In the genomic region with DNA sequence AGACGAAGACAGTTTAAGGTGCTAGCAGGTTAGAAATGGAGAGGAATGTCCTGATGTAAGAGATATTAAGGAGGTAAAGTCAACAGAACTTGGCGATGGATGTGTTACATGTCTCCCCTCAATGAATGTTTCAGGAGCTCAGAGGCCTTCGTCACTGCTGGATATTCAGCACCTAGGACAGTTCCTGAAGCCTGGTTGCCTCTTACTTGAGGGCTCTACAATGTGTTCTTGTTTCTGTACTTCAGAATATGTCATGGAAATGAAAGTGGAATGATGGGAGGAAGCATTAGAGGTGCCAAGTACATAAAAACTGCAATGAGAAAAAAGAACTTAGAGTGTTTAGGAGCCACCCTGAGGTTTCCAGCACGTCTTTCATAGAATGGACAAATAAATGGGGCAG, we compare ENCODE assay signal across 11 cellular contexts. TPM values are rescaled to one million over a fixed set of nuclear protein-coding genes. Genes with fewer than 3 reads are reported as not detected.
DNase-seq lines count a peak whose midpoint lies in the region; ATAC-seq and TF ChIP-seq lines count a peak whose summit lies in the region.
"Had no signal": no experiment of that assay in that cellular context is flagged by ENCODE, and none has a peak within 500 bp of the region (broad histone marks: within the 10 kb centered on the region; RNA-seq: fewer than 3 reads in every experiment).

No MANE protein-coding gene starts in this region.

- H3F3A ChIP-seq in GM23248 (ENCODE audit: insufficient read depth): no peaks in the 10 kb centered on the region

- no peak overlapping the region for H3K4me3 Mint-ChIP-seq in stimulated activated effector memory CD8-positive, alpha-beta T cell treated with anti-CD3 and anti-CD28 coated beads, Interleukin-12 subunit alpha, Interleukin-12 subunit beta, amount 100 ng/mL, for 72 hours
- H3K4me3 Mint-ChIP-seq: T-helper 17 cell had no signal

- in situ Hi-C loops in GM23248 (cut with MboI): no loop called here

- no peaks in the 10 kb centered on the region for H3K36me3 Mint-ChIP-seq in stimulated activated effector memory CD8-positive, alpha-beta T cell treated with anti-CD3 and anti-CD28 coated beads, Interleukin-12 subunit alpha, Interleukin-12 subunit beta, amount 100 ng/mL, for 72 hours

- H3K27ac Mint-ChIP-seq in stimulated activated effector memory CD8-positive, alpha-beta T cell treated with anti-CD3 and anti-CD28 coated beads, Interleukin-12 subunit alpha, Interleukin-12 subunit beta, amount 100 ng/mL, for 72 hours: no peak overlapping the region
- H3K27ac Mint-ChIP-seq: T-helper 17 cell had no signal

- WGBS in GM23248 (ENCODE audit: low coverage in 1 of 2, low lambda C conversion rate in 2 of 2, missing lambda C conversion rate in 2 of 2), 2 experiments: 12 to 15% methylated on average over 4 of the region's 4 CpGs
- WGBS in esophagus muscularis mucosa: 36% methylated on average over 4 of the region's 4 CpGs

- H3K27me3 ChIP-seq in GM23248 (replicated peaks; ENCODE audit: insufficient read depth) (no peaks in the 10 kb centered on the region), esophagus muscularis mucosa (peaks cover 0 to 28% (median 0%) of the 10 kb centered on the region in 4 donors)

- no peaks in the 10 kb centered on the region for H3K79me2 ChIP-seq in GM23248 (ENCODE audit: insufficient read depth)

- TF ChIP-seq EP300 in esophagus muscularis mucosa (IDR thresholded peaks at IDR 0.05): no peak

- peaks cover 4% of the 10 kb centered on the region for H3K9me3 Mint-ChIP-seq in stimulated activated effector memory CD8-positive, alpha-beta T cell treated with anti-CD3 and anti-CD28 coated beads, Interleukin-12 subunit alpha, Interleukin-12 subunit beta, amount 100 ng/mL, for 72 hours

- ATAC-seq in stimulated activated effector memory CD8-positive, alpha-beta T cell treated with anti-CD3 and anti-CD28 coated beads, Interleukin-12 subunit alpha, Interleukin-12 subunit beta, amount 100 ng/mL, for 72 hours: no peak
- no peak for ATAC-seq in GM21576 (IDR thresholded peaks at IDR 0.05; ENCODE audit: unreplicated experiment)
- ATAC-seq: T-helper 17 cell had no signal

- intact Hi-C loops in esophagus muscularis mucosa (cut with DNase I): no loop called here

- H2AFZ ChIP-seq in GM23248: no peak overlapping the region

- no peaks in the 10 kb centered on the region for H3K9me3 ChIP-seq in GM23248 (ENCODE audit: low read depth)
- no peaks in the 10 kb centered on the region for H3K9me3 ChIP-seq in esophagus muscularis mucosa
- H3K9me3 ChIP-seq: HAP-1 had no signal

- H3K36me3 ChIP-seq in GM23248 (ENCODE audit: low read depth): no peaks in the 10 kb centered on the region
- no peaks in the 10 kb centered on the region for H3K36me3 ChIP-seq in esophagus muscularis mucosa
- H3K36me3 ChIP-seq: HAP-1 had no signal

- H3K4me1 Mint-ChIP-seq in stimulated activated effector memory CD8-positive, alpha-beta T cell treated with anti-CD3 and anti-CD28 coated beads, Interleukin-12 subunit alpha, Interleukin-12 subunit beta, amount 100 ng/mL, for 72 hours: no peaks in the 10 kb centered on the region
- H3K4me1 Mint-ChIP-seq: T-helper 17 cell had no signal

- no peaks in the 10 kb centered on the region for H4K20me1 ChIP-seq in GM23248 (ENCODE audit: insufficient read depth)

- DNase-seq in GM23248 (peak; percentile 34), NCI-H1048 (lab: John Stamatoyannopoulos, UW) (peak; percentile 61), dermis blood vessel endothelial cell (peak; percentile 75), myocyte (ENCODE audit: low read depth) (peak; percentile 35), esophagus muscularis mucosa (ENCODE audit: extremely low spot score) (no peak)
- no peak for DNase-seq in stimulated activated effector memory CD8-positive, alpha-beta T cell treated with anti-CD3 and anti-CD28 coated beads, Interleukin-12 subunit alpha, Interleukin-12 subunit beta, amount 100 ng/mL, for 72 hours (ENCODE audit: low spot score in 2 of 2)
- DNase-seq: substantia nigra, T-helper 17 cell had no signal

- TF ChIP-seq POLR2A in esophagus muscularis mucosa (IDR thresholded peaks at IDR 0.05; ENCODE audit: low read depth): no peak

- H3K4me2 ChIP-seq in GM23248 (ENCODE audit: unreplicated experiment): no peak overlapping the region
- H3K4me2 ChIP-seq: smooth muscle cell had no signal

- H3K9me2 ChIP-seq in GM23248 (ENCODE audit: insufficient read depth): no peaks in the 10 kb centered on the region; the same call in 1 of the 2 replicates

- no peak overlapping the region for H3K27ac ChIP-seq in GM23248
- H3K27ac ChIP-seq in esophagus muscularis mucosa (replicated peaks in 1 of 4): no peak overlapping the region

- H3K4me3 ChIP-seq in GM23248 (no peak overlapping the region), esophagus muscularis mucosa (no peak overlapping the region)
- H3K4me3 ChIP-seq: HAP-1, smooth muscle cell had no signal

- H3K9ac ChIP-seq in GM23248: no peak overlapping the region

- no peak for TF ChIP-seq CTCF in esophagus muscularis mucosa (IDR thresholded peaks at IDR 0.05)

- H3K4me1 ChIP-seq in GM23248 (ENCODE audit: insufficient read depth): no peaks in the 10 kb centered on the region
- no peaks in the 10 kb centered on the region for H3K4me1 ChIP-seq in esophagus muscularis mucosa
- H3K4me1 ChIP-seq: HAP-1 had no signal

RNA-seq across cellular contexts. Expression of gene TNR, which starts 17.7 kb away (rescaled TPM):
- total RNA-seq in GM23248 (2014; rRNA removed; shearing (Covaris generic)): not detected in 2 replicates
- not detected in 2 replicates for polyA plus RNA-seq in GM23248 (2016; fragmentation: Nextera tagmentation; extraction: Ambion mirVana)
- 0.09 TPM in 1 of 2 replicates, not detected in the other for total RNA-seq in dermis blood vessel endothelial cell
- not detected in 2 replicates for total RNA-seq in myocyte
- not detected for polyA plus RNA-seq in myocyte (2012)
- under 1 TPM; under 0.01 to 0.17 (median 0.06) TPM for total RNA-seq in esophagus muscularis mucosa
- total RNA-seq: smooth muscle cell had no signal
- polyA plus RNA-seq: smooth muscle cell had no signal

Comparison
In these comparisons a context has a peak if more than half of its experiments do, and no peak if none do; other contexts are left out.
1. DNase-seq: peak in GM23248 (single experiment), NCI-H1048 (single experiment), dermis blood vessel endothelial cell (single experiment) and myocyte (single experiment); none in esophagus muscularis mucosa (single experiment) and stimulated activated effector memory CD8-positive, alpha-beta T cell treated with anti-CD3 and anti-CD28 coated beads, Interleukin-12 subunit alpha, Interleukin-12 subunit beta, amount 100 ng/mL, for 72 hours (0 of 2).